In the genomic region with DNA sequence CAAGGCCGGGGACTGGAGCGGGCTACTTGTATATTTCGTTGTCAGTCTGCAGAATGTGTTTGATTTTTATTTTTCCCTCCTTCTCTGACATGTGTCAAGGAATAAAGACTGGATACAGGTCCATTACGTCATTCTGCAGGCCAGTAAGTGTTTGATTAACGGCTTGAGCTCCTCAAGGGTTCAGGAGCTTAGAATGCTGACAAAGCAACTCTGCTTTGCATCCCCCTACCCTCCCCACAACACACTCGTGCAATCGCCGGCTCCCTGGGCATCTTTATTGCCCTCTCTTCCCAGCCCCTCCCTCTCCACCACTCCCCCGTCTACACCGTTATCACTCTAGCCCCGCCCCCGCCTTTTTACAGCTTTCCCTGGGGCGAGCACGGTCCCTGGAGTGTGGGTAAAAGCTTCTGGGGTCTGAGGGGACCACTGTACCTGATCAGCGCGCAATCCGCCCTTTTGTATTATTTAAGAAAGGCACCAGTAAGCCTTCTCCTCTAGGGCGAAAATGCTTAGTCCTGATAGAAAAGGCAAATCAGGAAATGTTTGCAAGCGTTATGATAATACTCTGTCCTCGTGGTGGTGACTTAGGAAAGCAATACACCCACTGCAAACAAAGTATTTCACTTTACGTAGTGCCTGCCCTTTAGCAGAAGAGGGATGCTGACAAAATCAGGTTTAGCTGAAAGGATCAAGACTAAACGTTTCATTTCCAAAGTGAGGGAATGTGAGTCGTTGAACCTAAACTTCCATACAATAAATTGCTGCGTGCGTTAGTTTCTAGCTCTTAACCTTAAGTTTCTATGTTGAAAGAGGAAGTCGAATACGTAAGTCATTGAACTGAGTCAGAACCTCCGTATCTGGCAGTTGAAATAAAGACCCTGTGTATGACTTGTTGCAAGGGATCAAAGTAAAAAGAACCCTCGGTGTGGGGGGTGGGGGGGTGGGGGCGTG, we compare ENCODE assay signal across 9 cellular contexts. TPM values are rescaled to one million over a fixed set of nuclear protein-coding genes. Genes with fewer than 3 reads are reported as not detected.
A peak's percentile ranks its signal among the peaks of the same experiment; 100 is the strongest.
DNase-seq lines count a peak whose midpoint lies in the region; ATAC-seq, FAIRE-seq and TF ChIP-seq lines count a peak whose summit lies in the region.
"Had no signal": no experiment of that assay in that cellular context is flagged by ENCODE, and none has a peak within 500 bp of the region (broad histone marks: within the 10 kb centered on the region; RNA-seq: fewer than 3 reads in every experiment).

No MANE protein-coding gene starts in this region.

- TF ChIP-seq POLR2A in HepG2 (IDR thresholded peaks at IDR 0.05; ENCODE audit: insufficient read depth in 1 of 2, low read depth in 2 of 2, low read length in 2 of 2), result no peak

- H2AFZ ChIP-seq in OCI-LY1 (ENCODE audit: low read length) (no peak overlapping the region), HepG2 (ENCODE audit: low read length) (no peak overlapping the region)

- H3K36me3 ChIP-seq in OCI-LY1 (ENCODE audit: insufficient read depth, low read length) (no peaks in the 10 kb centered on the region), HepG2 (replicated peaks in 1 of 2; ENCODE audit: control insufficient read depth in 1 of 2, insufficient read depth in 2 of 2, low read length in 2 of 2) (no peaks in the 10 kb centered on the region)

- DNase-seq in stimulated activated CD4-positive, alpha-beta T cell treated with anti-CD3 and anti-CD28 coated beads, Interleukin-15, amount 100 ng/mL, for 24 hours, result peak; percentile 33
- no peak for DNase-seq in stimulated activated CD4-positive, alpha-beta T cell treated with anti-CD3 and anti-CD28 coated beads, Interleukin-2, amount 100 ng/mL, for 48 hours
- peak; percentile 51 for DNase-seq in cerebellar cortex (ENCODE audit: low spot score)
- no peak for DNase-seq in HepG2 (ENCODE audit: low spot score)
- DNase-seq in substantia nigra (lab: John Stamatoyannopoulos, UW), result peak in 13 of 49 donors; percentile 8 to 64 (median 19)
- DNase-seq in T1000 (lab: John Stamatoyannopoulos, UW), result no peak
- DNase-seq in left lobe of liver (ENCODE audit: low spot score), result no peak

- peaks cover 8% of the 10 kb centered on the region; the same call in 1 of the 2 replicates for H3K27me3 ChIP-seq in OCI-LY1 (ENCODE audit: insufficient read depth, low read length)
- H3K27me3 ChIP-seq in HepG2 (ENCODE audit: control insufficient read depth in 1 of 2, insufficient read depth in 2 of 2, low read length in 2 of 2), result peaks cover 2 to 35% of the 10 kb centered on the region in 2 experiments

- CTCF ChIA-PET in HepG2 (lab: Yijun Ruan, JAX; ENCODE audit: low intra/inter-chr PET ratio, low total read pairs), result no interaction called here

- intact Hi-C loops in HepG2 (cut with micrococcal nuclease; ENCODE audit: unreplicated experiment), result no loop called here

- no peaks in the 10 kb centered on the region for H3F3A ChIP-seq in OCI-LY1 (ENCODE audit: insufficient read depth, low read length)

- H3K9ac ChIP-seq in OCI-LY1 (ENCODE audit: low read length) (no peak overlapping the region), HepG2 (ENCODE audit: insufficient read depth, low read depth, low read length) (no peak overlapping the region)

- H4K20me1 ChIP-seq in OCI-LY1 (ENCODE audit: insufficient read depth, low read length), result no peaks in the 10 kb centered on the region
- no peaks in the 10 kb centered on the region for H4K20me1 ChIP-seq in HepG2 (ENCODE audit: insufficient read depth, low read length)

- H3K4me1 ChIP-seq in OCI-LY1 (ENCODE audit: insufficient read depth, low read length, severe bottlenecking), result peaks cover 21% of the 10 kb centered on the region
- H3K4me1 ChIP-seq in HepG2 (ENCODE audit: insufficient read depth, low read length), result 0 out of 2 replicates have a peak, but pooled peaks cover 7% of the 10 kb centered on the region

- H3K4me2 ChIP-seq in OCI-LY1 (ENCODE audit: low read length) (peak overlapping the region; percentile 86), HepG2 (ENCODE audit: low read depth, low read length) (peak overlapping the region; percentile 66; the same call in 1 of the 2 replicates)

- POLR2A ChIA-PET in HepG2 (lab: Yijun Ruan, JAX), result no interaction called here

- H3K4me3 ChIP-seq in OCI-LY1 (ENCODE audit: low read depth, low read length, poor library complexity, severe bottlenecking), result peak overlapping the region; percentile 59
- H3K4me3 ChIP-seq in HepG2 (replicated peaks in 1 of 3; ENCODE audit: insufficient read depth in 1 of 3, low read depth in 2 of 3, low read length in 3 of 3), result peak overlapping the region in 1 of 3 experiments; percentile 58; a peak in 1 of 6 replicates

- WGBS in HepG2 (ENCODE audit: low lambda C conversion rate), result 30% methylated on average over 30 of the region's 30 CpGs

- H3K9me3 ChIP-seq in OCI-LY1 (ENCODE audit: low read length), result no peaks in the 10 kb centered on the region
- no peaks in the 10 kb centered on the region for H3K9me3 ChIP-seq in HepG2 (ENCODE audit: low read length)

- H3K27ac ChIP-seq in OCI-LY1 (ENCODE audit: low read depth, low read length, poor library complexity, severe bottlenecking) (no peak overlapping the region), HepG2 (ENCODE audit: extremely low read length, insufficient read depth, low read length) (no peak overlapping the region), substantia nigra (ENCODE audit: low read depth, low read length, poor library complexity, severe bottlenecking) (peak overlapping the region; percentile 90)

- TF ChIP-seq EP300 in HepG2 (IDR thresholded peaks at IDR 0.05; ENCODE audit: low read depth in 2 of 2, low read length in 2 of 2), result no peak
- no peak for TF ChIP-seq EP300 in HepG2 (CRISPR knock-in tag; IDR thresholded peaks at IDR 0.05; ENCODE audit: borderline replicate concordance)

- in situ Hi-C loops in HepG2 (cut with HindIII; ENCODE audit: extremely low pct_ligation_motif_present, low pct_unique_long_range_greater_than_20kb), result no loop called here

- no peak for TF ChIP-seq RAD21 in HepG2 (CRISPR knock-in tag; IDR thresholded peaks at IDR 0.05)

- no TSS peak for BruUV-seq in HepG2 (replicated peaks; lab: Mats Ljungman, UMichigan)

- ATAC-seq in HepG2, result no peak
- no peak for ATAC-seq in left lobe of liver

- TF ChIP-seq CTCF in OCI-LY1 (IDR thresholded peaks at IDR 0.05; ENCODE audit: low read length) (no peak), HepG2 (CRISPR knock-in tag; IDR thresholded peaks at IDR 0.05) (no peak)

- H3K79me2 ChIP-seq in OCI-LY1 (ENCODE audit: insufficient read depth, low read length) (no peaks in the 10 kb centered on the region), HepG2 (ENCODE audit: insufficient read depth, low read length) (no peaks in the 10 kb centered on the region)

- FAIRE-seq in HepG2 (lab: Jason Lieb, UNC), result no peak
- FAIRE-seq: colon had no signal

- no peaks in the 10 kb centered on the region for H3K9me2 ChIP-seq in OCI-LY1 (ENCODE audit: low read depth, low read length)

TF ChIP-seq in HepG2, 621 proteins besides CTCF, POLR2A, EP300 and RAD21 (continues in another document):
- no peak for TF ChIP-seq ZNF350 (CRISPR knock-in tag; IDR thresholded peaks at IDR 0.05; ENCODE audit: borderline replicate concordance, low read depth)
- TF ChIP-seq MAFK (conservative IDR thresholded peaks at IDR 0.05 in 1 of 2, IDR thresholded peaks at IDR 0.05 in 1 of 2; ENCODE audit: low read length in 2 of 2), result peak; percentile 51 to 76
- TF ChIP-seq ATF7 (IDR thresholded peaks at IDR 0.05), result peak; percentile 88
- TF ChIP-seq ATF7 (CRISPR knock-in tag; IDR thresholded peaks at IDR 0.05), result no peak
- TF ChIP-seq MAFF (IDR thresholded peaks at IDR 0.05; ENCODE audit: low read depth, low read length), result peak; percentile 52; the same call in 1 of the 2 replicates
- TF ChIP-seq ZNF460 (CRISPR knock-in tag; IDR thresholded peaks at IDR 0.05; ENCODE audit: borderline replicate concordance), result no peak
- 0 out of 2 replicates have a peak, but pooled peaks have one; percentile 25 for TF ChIP-seq CREB1 (IDR thresholded peaks at IDR 0.05)
- TF ChIP-seq CREB1 (CRISPR knock-in tag; IDR thresholded peaks at IDR 0.05), result no peak
- TF ChIP-seq SRSF1 (optimal IDR thresholded peaks at IDR 0.05; ENCODE audit: low read depth, low read length), result no peak

RNA-seq across cellular contexts. Expression of gene CREB5, which starts 1.4 kb away (rescaled TPM):
- total RNA-seq in HepG2 (2016; rRNA removed; fragmentation: Illumina TruSeq; extraction: Trizol), result 0.38 and 0.45 TPM in 2 replicates
- total RNA-seq in HepG2 (2016; cell fraction: cytosol; rRNA removed; fragmentation: Illumina TruSeq; extraction: Trizol; ENCODE audit: low read depth), result 0.40 and 0.53 TPM in 2 replicates
- total RNA-seq in HepG2 (2016; cell fraction: insoluble cytoplasmic fraction; rRNA removed; fragmentation: Illumina TruSeq; extraction: Trizol), result 0.71 and 0.79 TPM in 2 replicates
- 0.22 and 0.38 TPM in 2 replicates for total RNA-seq in HepG2 (2016; cell fraction: membrane; rRNA removed; fragmentation: Illumina TruSeq; extraction: Trizol)
- total RNA-seq in HepG2 (2016; cell fraction: nucleus; rRNA removed; fragmentation: Illumina TruSeq; extraction: Trizol), result 2.4 and 3.2 TPM in 2 replicates
- polyA plus RNA-seq in HepG2 (2011; rRNA removed), result 0.71 and 2.3 TPM in 2 replicates
- polyA plus RNA-seq in HepG2 (2011; cell fraction: cytosol; rRNA removed), result 0.59 and 0.77 TPM in 2 replicates
- polyA plus RNA-seq in HepG2 (2011; cell fraction: nucleus; rRNA removed), result 5.0 and 6.0 TPM in 2 replicates
- polyA plus RNA-seq in HepG2 (2012), result 0.20 and 0.84 TPM in 2 replicates
- polyA plus RNA-seq in HepG2 (2016; cell fraction: cytosol; fragmentation: Illumina TruSeq; extraction: Trizol; ENCODE audit: low read depth), result 0.40 and 0.69 TPM in 2 replicates
- 0.94 and 1.3 TPM in 2 replicates for polyA plus RNA-seq in HepG2 (2016; cell fraction: insoluble cytoplasmic fraction; fragmentation: Illumina TruSeq; extraction: Trizol; ENCODE audit: low read depth)
- polyA plus RNA-seq in HepG2 (2016; cell fraction: membrane; fragmentation: Illumina TruSeq; extraction: Trizol; ENCODE audit: low read depth), result 0.03 and 0.40 TPM in 2 replicates
- polyA plus RNA-seq in HepG2 (2016; cell fraction: nucleus; fragmentation: Illumina TruSeq; extraction: Trizol; ENCODE audit: insufficient read depth, low read depth), result 1.5 and 2.1 TPM in 2 replicates
- 0.12 and 1.7 TPM in 2 replicates for polyA minus RNA-seq in HepG2 (2011; rRNA and poly(A)+ RNA removed; ENCODE audit: low replicate concordance)
- 0.18 and 0.79 TPM in 2 replicates for polyA minus RNA-seq in HepG2 (2011; cell fraction: cytosol; rRNA and poly(A)+ RNA removed)
- 4.8 and 9.7 TPM in 2 replicates for polyA minus RNA-seq in HepG2 (2011; cell fraction: nucleus; rRNA and poly(A)+ RNA removed)
- total RNA-seq in left lobe of liver, result 0.53 TPM

Comparison
In these comparisons a context has a peak if more than half of its experiments do, and no peak if none do; other contexts are left out.
1. DNase-seq: peak in stimulated activated CD4-positive, alpha-beta T cell treated with anti-CD3 and anti-CD28 coated beads, Interleukin-15, amount 100 ng/mL, for 24 hours (single experiment) and cerebellar cortex (single experiment); none in stimulated activated CD4-positive, alpha-beta T cell treated with anti-CD3 and anti-CD28 coated beads, Interleukin-2, amount 100 ng/mL, for 48 hours (0 of 2), HepG2 (single experiment), T1000 (single experiment) and left lobe of liver (single experiment).